Comparison of ENCODE assay signal across 1 cellular context in the genomic region with DNA sequence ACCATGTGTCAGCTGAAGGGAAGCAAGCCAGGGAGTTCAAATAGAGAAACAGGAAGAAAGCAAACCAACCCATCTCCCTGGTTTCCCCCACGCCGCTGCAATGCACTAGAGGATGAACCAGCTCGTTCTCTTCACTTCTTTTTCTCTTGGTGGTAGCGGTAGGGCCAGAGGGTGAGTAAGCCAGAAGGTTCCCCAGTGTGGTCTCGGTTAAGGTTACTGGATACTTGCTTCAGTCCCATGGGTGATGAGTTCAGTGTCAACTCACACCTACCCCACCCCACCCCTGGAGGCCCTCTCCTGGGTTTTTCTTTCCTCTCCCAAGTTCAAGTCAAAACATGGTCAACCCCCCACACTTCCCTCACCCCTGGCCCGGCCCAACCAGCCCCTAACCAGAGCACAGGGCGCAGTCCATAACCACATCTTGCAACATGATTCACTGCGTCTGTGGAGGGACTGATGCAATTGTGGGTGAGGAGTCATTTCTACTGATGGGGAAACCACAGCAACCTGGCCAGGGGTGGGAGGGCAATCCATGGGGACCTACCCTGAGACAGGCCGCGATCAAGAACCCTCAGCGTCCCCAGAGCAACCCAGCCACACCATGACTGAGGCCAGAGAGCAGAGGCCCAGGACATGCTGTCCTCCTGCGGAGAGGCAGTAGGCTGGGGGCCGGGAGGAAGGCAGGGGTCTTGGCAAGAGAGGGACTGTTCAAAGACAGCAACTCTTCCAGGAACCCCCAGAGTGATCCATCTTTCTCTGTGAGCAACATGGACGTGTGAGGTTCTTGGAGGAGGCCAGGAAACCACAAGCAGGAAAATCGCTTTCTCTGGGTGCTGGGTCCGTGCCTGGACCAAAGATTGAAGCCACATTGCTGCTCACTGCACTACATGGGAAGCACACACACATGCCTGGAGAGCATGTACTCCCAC.
TF ChIP-seq lines count a peak whose summit lies in the region.

No MANE protein-coding gene starts in this region.

TF ChIP-seq in SK-N-SH treated with all-trans-retinoic acid at 6 μM for 48 hours, 23 proteins besides CTCF, POLR2A, EP300 and RAD21 (continued from another document):
- TF ChIP-seq, protein P1, sequence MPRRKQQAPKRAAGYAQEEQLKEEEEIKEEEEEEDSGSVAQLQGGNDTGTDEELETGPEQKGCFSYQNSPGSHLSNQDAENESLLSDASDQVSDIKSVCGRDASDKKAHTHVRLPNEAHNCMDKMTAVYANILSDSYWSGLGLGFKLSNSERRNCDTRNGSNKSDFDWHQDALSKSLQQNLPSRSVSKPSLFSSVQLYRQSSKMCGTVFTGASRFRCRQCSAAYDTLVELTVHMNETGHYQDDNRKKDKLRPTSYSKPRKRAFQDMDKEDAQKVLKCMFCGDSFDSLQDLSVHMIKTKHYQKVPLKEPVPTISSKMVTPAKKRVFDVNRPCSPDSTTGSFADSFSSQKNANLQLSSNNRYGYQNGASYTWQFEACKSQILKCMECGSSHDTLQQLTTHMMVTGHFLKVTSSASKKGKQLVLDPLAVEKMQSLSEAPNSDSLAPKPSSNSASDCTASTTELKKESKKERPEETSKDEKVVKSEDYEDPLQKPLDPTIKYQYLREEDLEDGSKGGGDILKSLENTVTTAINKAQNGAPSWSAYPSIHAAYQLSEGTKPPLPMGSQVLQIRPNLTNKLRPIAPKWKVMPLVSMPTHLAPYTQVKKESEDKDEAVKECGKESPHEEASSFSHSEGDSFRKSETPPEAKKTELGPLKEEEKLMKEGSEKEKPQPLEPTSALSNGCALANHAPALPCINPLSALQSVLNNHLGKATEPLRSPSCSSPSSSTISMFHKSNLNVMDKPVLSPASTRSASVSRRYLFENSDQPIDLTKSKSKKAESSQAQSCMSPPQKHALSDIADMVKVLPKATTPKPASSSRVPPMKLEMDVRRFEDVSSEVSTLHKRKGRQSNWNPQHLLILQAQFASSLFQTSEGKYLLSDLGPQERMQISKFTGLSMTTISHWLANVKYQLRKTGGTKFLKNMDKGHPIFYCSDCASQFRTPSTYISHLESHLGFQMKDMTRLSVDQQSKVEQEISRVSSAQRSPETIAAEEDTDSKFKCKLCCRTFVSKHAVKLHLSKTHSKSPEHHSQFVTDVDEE (CRISPR knock-in tag; IDR thresholded peaks at IDR 0.05), result no peak
- TF ChIP-seq PATZ1 (CRISPR knock-in tag; IDR thresholded peaks at IDR 0.05; ENCODE audit: borderline replicate concordance) (no peak), ESRRG (CRISPR knock-in tag; IDR thresholded peaks at IDR 0.05) (no peak), CSDC2 (CRISPR knock-in tag; IDR thresholded peaks at IDR 0.05) (no peak), RARB (CRISPR knock-in tag; IDR thresholded peaks at IDR 0.05) (no peak), ZC3H10 (CRISPR knock-in tag; IDR thresholded peaks at IDR 0.05) (no peak), ZNF565 (CRISPR knock-in tag; conservative IDR thresholded peaks at IDR 0.05; ENCODE audit: low read depth) (no peak), ZFP3 (CRISPR knock-in tag; IDR thresholded peaks at IDR 0.05) (no peak), ZNF70 (CRISPR knock-in tag; IDR thresholded peaks at IDR 0.05) (no peak), SNAI2 (CRISPR knock-in tag; IDR thresholded peaks at IDR 0.05) (no peak), TOX (CRISPR knock-in tag; IDR thresholded peaks at IDR 0.05; ENCODE audit: borderline replicate concordance) (no peak), PPARA (CRISPR knock-in tag; IDR thresholded peaks at IDR 0.05; ENCODE audit: borderline replicate concordance) (no peak), ZFP30 (CRISPR knock-in tag; IDR thresholded peaks at IDR 0.05) (no peak), GLIS3 (CRISPR knock-in tag; IDR thresholded peaks at IDR 0.05) (no peak), CSRNP3 (CRISPR knock-in tag; IDR thresholded peaks at IDR 0.05) (no peak), TCF4 (CRISPR knock-in tag; IDR thresholded peaks at IDR 0.05; ENCODE audit: borderline replicate concordance) (no peak)
- TF ChIP-seq, protein P2, sequence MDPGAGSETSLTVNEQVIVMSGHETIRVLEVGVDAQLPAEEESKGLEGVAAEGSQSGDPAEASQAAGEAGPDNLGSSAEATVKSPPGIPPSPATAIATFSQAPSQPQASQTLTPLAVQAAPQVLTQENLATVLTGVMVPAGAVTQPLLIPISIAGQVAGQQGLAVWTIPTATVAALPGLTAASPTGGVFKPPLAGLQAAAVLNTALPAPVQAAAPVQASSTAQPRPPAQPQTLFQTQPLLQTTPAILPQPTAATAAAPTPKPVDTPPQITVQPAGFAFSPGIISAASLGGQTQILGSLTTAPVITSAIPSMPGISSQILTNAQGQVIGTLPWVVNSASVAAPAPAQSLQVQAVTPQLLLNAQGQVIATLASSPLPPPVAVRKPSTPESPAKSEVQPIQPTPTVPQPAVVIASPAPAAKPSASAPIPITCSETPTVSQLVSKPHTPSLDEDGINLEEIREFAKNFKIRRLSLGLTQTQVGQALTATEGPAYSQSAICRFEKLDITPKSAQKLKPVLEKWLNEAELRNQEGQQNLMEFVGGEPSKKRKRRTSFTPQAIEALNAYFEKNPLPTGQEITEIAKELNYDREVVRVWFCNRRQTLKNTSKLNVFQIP (CRISPR knock-in tag; IDR thresholded peaks at IDR 0.05; ENCODE audit: borderline replicate concordance, low read depth), result no peak
TF ChIP-seq in SK-N-SH treated with all-trans-retinoic acid at 6 μM for 48 hours: peak in this region for 0.
